26 cellular contexts compared by ENCODE assay signal in genomic region chr6:2055143-2055542, GRCh38.
"Had no signal": no experiment of that assay in that cellular context is flagged by ENCODE, and none has a peak within 500 bp of the region (broad histone marks: within the 10 kb centered on the region; RNA-seq: fewer than 3 reads in every experiment).

No MANE protein-coding gene starts in this region.

- DNase-seq: colonic mucosa; cortex of kidney; effector CD8-positive, alpha-beta T cell; effector memory CD8-positive, alpha-beta T cell; endodermal cell; erythroblast; esophagus squamous epithelium; foreskin melanocyte; gastrocnemius medialis; glutamatergic neuron; head of caudate nucleus; heart right ventricle; hippocampal formation; left cardiac atrium; left lung; left ventricle myocardium superior; lower lobe of right lung; mesenchymal stem cell; mucosa of descending colon; naive B cell had no signal

- H3K27ac Mint-ChIP-seq: dendritic cell treated with granulocyte-macrophage colony-stimulating factor and Interleukin-4, amounts not matched to agents 40 ng/mL and 50 ng/mL, for 4 days; effector memory CD8-positive, alpha-beta T cell; endodermal cell; mesothelial cell of epicardium had no signal

- H3K4me3 Mint-ChIP-seq: dendritic cell treated with granulocyte-macrophage colony-stimulating factor and Interleukin-4, amounts not matched to agents 40 ng/mL and 50 ng/mL, for 4 days; effector memory CD8-positive, alpha-beta T cell; endodermal cell; mesothelial cell of epicardium; naive B cell had no signal

- ATAC-seq: effector memory CD8-positive, alpha-beta T cell; esophagus mucosa; gastrocnemius medialis; heart right ventricle; left cardiac atrium; left lung; left ventricle myocardium superior; lower lobe of right lung; mucosa of descending colon had no signal

- H3K4me1 Mint-ChIP-seq: endodermal cell had no signal

- H3K27me3 Mint-ChIP-seq: dendritic cell treated with granulocyte-macrophage colony-stimulating factor and Interleukin-4, amounts not matched to agents 40 ng/mL and 50 ng/mL, for 4 days; effector memory CD8-positive, alpha-beta T cell; naive B cell had no signal

- FAIRE-seq: endometrium, islet of Langerhans, keratinocyte had no signal

- H3K9me3 Mint-ChIP-seq: dendritic cell treated with granulocyte-macrophage colony-stimulating factor and Interleukin-4, amounts not matched to agents 40 ng/mL and 50 ng/mL, for 4 days; effector memory CD8-positive, alpha-beta T cell had no signal
